In genomic region chr18:62399781-62400308, GRCh38 we compare ENCODE assay signal across 9 cellular contexts.
DNase-seq lines count a peak whose midpoint lies in the region; ATAC-seq, FAIRE-seq and TF ChIP-seq lines count a peak whose summit lies in the region.
"Had no signal": no experiment of that assay in that cellular context is flagged by ENCODE, and none has a peak within 500 bp of the region (broad histone marks: within the 10 kb centered on the region; RNA-seq: fewer than 3 reads in every experiment).

No MANE protein-coding gene starts in this region.

- no peak overlapping the region for H2AFZ ChIP-seq in endothelial cell of umbilical vein (ENCODE audit: low read depth, low read length)

- in situ Hi-C loops in G401 (cut with HindIII; ENCODE audit: low sequenced_read_pairs) = no loop called here

- no TSS peak for BruUV-seq in endothelial cell of umbilical vein (replicated peaks; lab: Mats Ljungman, UMichigan)

- H3K36me3 ChIP-seq in endothelial cell of umbilical vein (ENCODE audit: control insufficient read depth in 2 of 2, extremely low read depth in 1 of 2, insufficient read depth in 2 of 2, low read length in 2 of 2) = no peaks in the 10 kb centered on the region

- no peaks in the 10 kb centered on the region for H3K9me3 Mint-ChIP-seq in immature natural killer cell

- no peak overlapping the region for H3K4me3 Mint-ChIP-seq in immature natural killer cell

- TF ChIP-seq POLR2A in endothelial cell of umbilical vein (IDR thresholded peaks at IDR 0.05; ENCODE audit: low read depth, low read length) = no peak

- no peak overlapping the region for H3K4me2 ChIP-seq in endothelial cell of umbilical vein (ENCODE audit: insufficient read depth, low read length)

- H3K27me3 ChIP-seq in endothelial cell of umbilical vein (ENCODE audit: control insufficient read depth in 2 of 2, insufficient read depth in 2 of 2, low read length in 2 of 2) = no peaks in the 10 kb centered on the region

- no peaks in the 10 kb centered on the region for H3K36me3 Mint-ChIP-seq in immature natural killer cell

- H3K79me2 ChIP-seq in endothelial cell of umbilical vein (ENCODE audit: control insufficient read depth, insufficient read depth, low read length) = no peaks in the 10 kb centered on the region

- peaks cover 0 to 11% (median 2%) of the 10 kb centered on the region in 3 donors for H3K27me3 Mint-ChIP-seq in immature natural killer cell (ENCODE audit: low read depth in 3 of 3)

- ATAC-seq in GM21723 (IDR thresholded peaks at IDR 0.05; ENCODE audit: unreplicated experiment) = peak; percentile 57

- peaks cover 4% of the 10 kb centered on the region for H3K4me1 ChIP-seq in endothelial cell of umbilical vein (ENCODE audit: control insufficient read depth, extremely low read depth, insufficient read depth, low read length)

- POLR2A ChIA-PET in endothelial cell of umbilical vein (lab: Charles Lee) = no interaction called here

- H3K9me3 ChIP-seq in endothelial cell of umbilical vein (replicated peaks; ENCODE audit: control insufficient read depth, insufficient read depth, low read length) = no peaks in the 10 kb centered on the region

- dilution Hi-C loops in endothelial cell of umbilical vein (cut with MboI; ENCODE audit: extremely low pct_ligation_motif_present, low sequenced_read_pairs) = loop anchor here (10.0 kb wide), 1 partner anchor 225 kb away; no protein-coding TSS in a partner anchor

- H3K9me1 ChIP-seq in endothelial cell of umbilical vein (replicated peaks; ENCODE audit: control insufficient read depth, extremely low read depth, insufficient read depth, low read length) = no peaks in the 10 kb centered on the region

- TF ChIP-seq CTCF in endothelial cell of umbilical vein (IDR thresholded peaks at IDR 0.05; ENCODE audit: extremely low read depth in 1 of 2, insufficient read depth in 1 of 2, low read depth in 1 of 2, low read length in 2 of 2) = peak; percentile 46 to 52

- CTCF ChIA-PET in endothelial cell of umbilical vein (lab: Charles Lee) = interaction anchor here (0.6 to 3.3 kb wide), 14 partner anchors 14 to 213 kb away, joined by 3 to 11 read pairs (median 5); partner anchors contain the start of genes PIGN, RELCH and TNFRSF11A

- DNase-seq in DMS153 treated with DMSO at 0.1 percent for 48 hours (lab: John Stamatoyannopoulos, UW; ENCODE audit: unreplicated experiment) (peak; percentile 93), NCI-H2029 (lab: John Stamatoyannopoulos, UW) (peak; percentile 54), endothelial cell of umbilical vein (ENCODE audit: low read depth, low spot score) (peak; percentile 46), kidney glomerular epithelial cell (lab: John Stamatoyannopoulos, UW) (no peak), G401 (ENCODE audit: low spot score) (no peak), immature natural killer cell (no peak)
- no peak for DNase-seq in stimulated activated CD4-positive, alpha-beta T cell treated with anti-CD3 and anti-CD28 coated beads, Interleukin-4, amount 100 ng/mL, for 24 hours

- no peak overlapping the region for H3K4me3 ChIP-seq in endothelial cell of umbilical vein (replicated peaks in 1 of 3; ENCODE audit: insufficient read depth in 1 of 3, low read depth in 1 of 3, low read length in 3 of 3)

- peak; percentile 82 for FAIRE-seq in endothelial cell of umbilical vein (lab: Jason Lieb, UNC)

- intact Hi-C loops in endothelial cell of umbilical vein (cut with micrococcal nuclease) = loop anchor here (5.0 kb wide), 2 partner anchors 73 to 218 kb away; partner anchors contain the start of gene TNFRSF11A

- no peaks in the 10 kb centered on the region for H4K20me1 ChIP-seq in endothelial cell of umbilical vein (replicated peaks; ENCODE audit: control insufficient read depth, extremely low read depth, insufficient read depth, low read length)

- no peak overlapping the region for H3K9ac ChIP-seq in endothelial cell of umbilical vein (replicated peaks; ENCODE audit: extremely low read depth, insufficient read depth, low read length)

- H3K27ac ChIP-seq in endothelial cell of umbilical vein (ENCODE audit: insufficient read depth, low read depth, low read length) = no peak overlapping the region
- H3K27ac ChIP-seq: epithelial cell of prostate had no signal

- peaks cover 4 to 13% of the 10 kb centered on the region in 2 donors for H3K4me1 Mint-ChIP-seq in immature natural killer cell

- H3K27ac Mint-ChIP-seq in immature natural killer cell = no peak overlapping the region

TF ChIP-seq in endothelial cell of umbilical vein, 7 proteins besides CTCF, POLR2A, EP300 and RAD21:
- TF ChIP-seq FOS (IDR thresholded peaks at IDR 0.05; ENCODE audit: borderline replicate concordance, insufficient read depth, low read length) = peak; percentile 23
- no peak for TF ChIP-seq EZH2 (IDR thresholded peaks at IDR 0.05; ENCODE audit: borderline replicate concordance, low read depth, low read length, severe bottlenecking)

Comparison
In these comparisons a context has a peak if more than half of its experiments do, and no peak if none do; other contexts are left out.
1. DNase-seq: peak in DMS153 treated with DMSO at 0.1 percent for 48 hours (single experiment), NCI-H2029 (single experiment) and endothelial cell of umbilical vein (single experiment); none in kidney glomerular epithelial cell (single experiment), stimulated activated CD4-positive, alpha-beta T cell treated with anti-CD3 and anti-CD28 coated beads, Interleukin-4, amount 100 ng/mL, for 24 hours (single experiment), G401 (single experiment) and immature natural killer cell (0 of 3).